Comparison of ENCODE assay signal across 20 cellular contexts in the genomic region with DNA sequence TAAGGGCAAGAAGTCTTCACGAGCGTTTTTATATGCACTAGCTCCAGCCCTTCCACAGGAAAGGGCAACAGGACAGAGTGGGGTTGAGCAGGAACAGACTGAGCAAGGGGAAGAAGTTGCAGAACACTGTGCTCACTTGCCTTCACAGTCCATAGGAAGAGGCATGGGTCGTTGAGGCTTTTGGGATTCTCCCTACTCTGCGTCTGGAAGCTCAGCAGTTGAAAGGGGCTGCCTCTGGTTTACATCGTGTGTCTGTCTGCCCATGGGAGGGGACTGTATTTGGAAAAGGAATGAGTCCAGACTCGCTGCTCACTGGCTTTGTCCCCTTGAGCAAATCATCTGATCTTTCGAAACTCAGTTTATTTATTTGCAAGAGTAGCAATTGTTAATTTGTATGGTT. TPM values are rescaled to one million over a fixed set of nuclear protein-coding genes. Genes with fewer than 3 reads are reported as not detected.
DNase-seq lines count a peak whose midpoint lies in the region; ATAC-seq, FAIRE-seq and TF ChIP-seq lines count a peak whose summit lies in the region.
"Had no signal": no experiment of that assay in that cellular context is flagged by ENCODE, and none has a peak within 500 bp of the region (broad histone marks: within the 10 kb centered on the region; RNA-seq: fewer than 3 reads in every experiment).

No MANE protein-coding gene starts in this region.

- ATAC-seq in HepG2 (peak; percentile 14), right lobe of liver (no peak), natural killer cell (no peak), GM21526 (IDR thresholded peaks at IDR 0.05; ENCODE audit: low FRiP score, unreplicated experiment) (no peak), body of pancreas (no peak)
- ATAC-seq: activated T-helper 17 cell treated with anti-CD3 and anti-CD28 coated beads, Interleukin-2, amount 50 U/mL, for 72 hours had no signal

- H3K36me3 ChIP-seq in HepG2 (replicated peaks in 1 of 2; ENCODE audit: control insufficient read depth in 1 of 2, insufficient read depth in 2 of 2, low read length in 2 of 2) (no peaks in the 10 kb centered on the region), right lobe of liver (no peaks in the 10 kb centered on the region), transverse colon (no peaks in the 10 kb centered on the region), body of pancreas (replicated peaks in 1 of 2; ENCODE audit: insufficient read depth in 1 of 2, low read depth in 2 of 2) (no peaks in the 10 kb centered on the region), OCI-LY7 (ENCODE audit: insufficient read depth, low read length) (no peaks in the 10 kb centered on the region)
- H3K36me3 ChIP-seq: ascending aorta had no signal

- peak overlapping the region; percentile 2 to 97 (median 54) for H3K4me3 Mint-ChIP-seq in brain
- H3K4me3 Mint-ChIP-seq in natural killer cell = peak overlapping the region; percentile 11
- H3K4me3 Mint-ChIP-seq: activated T-helper 17 cell treated with anti-CD3 and anti-CD28 coated beads, Interleukin-2, amount 50 U/mL, for 72 hours had no signal

- H3K9me3 Mint-ChIP-seq in brain (peaks cover 0 to 2% (median 0%) of the 10 kb centered on the region in 5 experiments), natural killer cell (no peaks in the 10 kb centered on the region)
- H3K9me3 Mint-ChIP-seq: activated naive CD4-positive, alpha-beta T cell treated with anti-CD3 and anti-CD28 coated beads, Interleukin-2, amount 50 U/mL, for 72 hours; activated T-helper 17 cell treated with anti-CD3 and anti-CD28 coated beads, Interleukin-2, amount 50 U/mL, for 72 hours; memory B cell; naive B cell had no signal

- POLR2A ChIA-PET in HepG2 (lab: Yijun Ruan, JAX) = no interaction called here
- POLR2A ChIA-PET in OCI-LY7 (lab: Charles Lee) = interaction anchor here (1.2 to 1.7 kb wide), 4 partner anchors 21 to 388 kb away, joined by 3 to 8 read pairs (median 4); no protein-coding TSS in a partner anchor

- peak overlapping the region; percentile 74; the same call in 1 of the 2 replicates for H3K4me2 ChIP-seq in HepG2 (ENCODE audit: low read depth, low read length)
- no peak overlapping the region for H3K4me2 ChIP-seq in OCI-LY7 (ENCODE audit: low read length)

- TF ChIP-seq CTCF in HepG2 (CRISPR knock-in tag; IDR thresholded peaks at IDR 0.05) (no peak), right lobe of liver (IDR thresholded peaks at IDR 0.05) (no peak), brain (conservative IDR thresholded peaks at IDR 0.05) (no peak), natural killer cell (IDR thresholded peaks at IDR 0.05) (no peak), transverse colon (IDR thresholded peaks at IDR 0.05) (no peak), body of pancreas (IDR thresholded peaks at IDR 0.05) (no peak), OCI-LY7 (conservative IDR thresholded peaks at IDR 0.05; ENCODE audit: low read length) (no peak)

- H3K36me3 Mint-ChIP-seq in brain (no peaks in the 10 kb centered on the region), natural killer cell (no peaks in the 10 kb centered on the region)
- H3K36me3 Mint-ChIP-seq: memory B cell, naive B cell had no signal

- H4K20me1 ChIP-seq in HepG2 (ENCODE audit: insufficient read depth, low read length) = no peaks in the 10 kb centered on the region
- H4K20me1 ChIP-seq in OCI-LY7 (ENCODE audit: insufficient read depth, low read length) = no peaks in the 10 kb centered on the region

- H3K4me1 ChIP-seq in HepG2 (ENCODE audit: insufficient read depth, low read length) (peaks cover 5% of the 10 kb centered on the region; the same call in 1 of the 2 replicates), right lobe of liver (no peaks in the 10 kb centered on the region), transverse colon (peaks cover 0 to 16% (median 9%) of the 10 kb centered on the region in 4 donors), body of pancreas (peaks cover 11% of the 10 kb centered on the region), OCI-LY7 (ENCODE audit: insufficient read depth, low read length, poor library complexity, severe bottlenecking) (peaks cover 13% of the 10 kb centered on the region)
- H3K4me1 ChIP-seq: ascending aorta, foreskin keratinocyte had no signal

- 0% methylated on average over 6 of the region's 7 CpGs for WGBS in HepG2 (ENCODE audit: low lambda C conversion rate)
- 48% methylated on average over 7 of the region's 7 CpGs for WGBS in right lobe of liver (ENCODE audit: insufficient coverage, low coverage, low lambda C conversion rate, missing lambda C conversion rate)
- WGBS in transverse colon (ENCODE audit: low coverage in 1 of 2), 2 donors = 89 to 92% methylated on average over 4 to 7 of the region's 7 CpGs
- 84 to 91% methylated on average over 7 of the region's 7 CpGs for WGBS in body of pancreas, 2 donors

- no peak for TF ChIP-seq RAD21 in HepG2 (CRISPR knock-in tag; IDR thresholded peaks at IDR 0.05)

- H3K9me3 ChIP-seq in HepG2 (ENCODE audit: low read length) (no peaks in the 10 kb centered on the region), right lobe of liver (no peaks in the 10 kb centered on the region), transverse colon (no peaks in the 10 kb centered on the region), body of pancreas (no peaks in the 10 kb centered on the region), OCI-LY7 (ENCODE audit: low read length) (no peaks in the 10 kb centered on the region)
- H3K9me3 ChIP-seq: ascending aorta had no signal

- H3K9ac ChIP-seq in HepG2 (ENCODE audit: insufficient read depth, low read depth, low read length) = no peak overlapping the region

- peaks cover 0 to 2% of the 10 kb centered on the region in 2 experiments; a peak in 1 of 5 replicates for H3K27me3 ChIP-seq in HepG2 (ENCODE audit: control insufficient read depth in 1 of 2, insufficient read depth in 2 of 2, low read length in 2 of 2)
- no peaks in the 10 kb centered on the region for H3K27me3 ChIP-seq in right lobe of liver
- H3K27me3 ChIP-seq in transverse colon = peaks cover 16% of the 10 kb centered on the region
- H3K27me3 ChIP-seq in body of pancreas = no peaks in the 10 kb centered on the region
- H3K27me3 ChIP-seq: ascending aorta, foreskin keratinocyte had no signal

- CTCF ChIA-PET in HepG2 (lab: Yijun Ruan, JAX; ENCODE audit: low intra/inter-chr PET ratio, low total read pairs) = no interaction called here
- CTCF ChIA-PET in OCI-LY7 (lab: Charles Lee; ENCODE audit: unreplicated experiment) = interaction anchor here (2.7 kb wide), 1 partner anchor 483 kb away, joined by 7 read pairs; no protein-coding TSS in a partner anchor

- TF ChIP-seq POLR2A in HepG2 (IDR thresholded peaks at IDR 0.05; ENCODE audit: insufficient read depth in 1 of 2, low read depth in 2 of 2, low read length in 2 of 2) (no peak), right lobe of liver (IDR thresholded peaks at IDR 0.05) (no peak), transverse colon (IDR thresholded peaks at IDR 0.05) (no peak), body of pancreas (IDR thresholded peaks at IDR 0.05) (no peak)

- H3K4me1 Mint-ChIP-seq in brain = peaks cover 50% of the 10 kb centered on the region
- peaks cover 28 to 47% of the 10 kb centered on the region in 2 donors for H3K4me1 Mint-ChIP-seq in natural killer cell
- H3K4me1 Mint-ChIP-seq: activated T-helper 17 cell treated with anti-CD3 and anti-CD28 coated beads, Interleukin-2, amount 50 U/mL, for 72 hours had no signal

- no peak overlapping the region for H3K4me3 ChIP-seq in HepG2 (replicated peaks in 1 of 3; ENCODE audit: insufficient read depth in 1 of 3, low read depth in 2 of 3, low read length in 3 of 3)
- H3K4me3 ChIP-seq in right lobe of liver = no peak overlapping the region
- H3K4me3 ChIP-seq in transverse colon = no peak overlapping the region
- H3K4me3 ChIP-seq in body of pancreas = no peak overlapping the region
- H3K4me3 ChIP-seq in OCI-LY7 (ENCODE audit: low read depth, low read length, poor library complexity, severe bottlenecking) = no peak overlapping the region

- no peak for DNase-seq in HepG2 (ENCODE audit: low spot score)
- DNase-seq in right lobe of liver = no peak
- no peak for DNase-seq in natural killer cell
- no peak for DNase-seq in transverse colon
- DNase-seq in body of pancreas = no peak
- DNase-seq in OCI-LY7 (ENCODE audit: low spot score) = no peak
- DNase-seq: AML-193, DND-41, foreskin keratinocyte, naive B cell, NCI-H2171, NCI-H524 treated with DMSO at 0.1 percent for 48 hours had no signal

- in situ Hi-C loops in HepG2 (cut with HindIII; ENCODE audit: extremely low pct_ligation_motif_present, low pct_unique_long_range_greater_than_20kb) = no loop called here
- in situ Hi-C loops in transverse colon (cut with MboI; ENCODE audit: low pct_ligation_motif_present in 1 of 4, low pct_unique_long_range_greater_than_20kb in 1 of 4, low sequenced_read_pairs in 3 of 4) = loop anchor here in 1 of 4 donors (10.0 kb wide), 1 partner anchor 60 kb away; no protein-coding TSS in a partner anchor

- no peak for FAIRE-seq in HepG2 (lab: Jason Lieb, UNC)

- H3K27me3 Mint-ChIP-seq in brain (peaks cover 19% of the 10 kb centered on the region), natural killer cell (ENCODE audit: low read depth in 2 of 2) (peaks cover under 1 to 6% of the 10 kb centered on the region in 2 donors)

- H3K9me2 ChIP-seq in OCI-LY7 (ENCODE audit: insufficient read depth, low read length) = no peaks in the 10 kb centered on the region

- H3K27ac ChIP-seq in HepG2 (ENCODE audit: extremely low read length, insufficient read depth, low read length) = no peak overlapping the region
- no peak overlapping the region for H3K27ac ChIP-seq in right lobe of liver
- H3K27ac ChIP-seq in transverse colon = no peak overlapping the region
- H3K27ac ChIP-seq in body of pancreas = peak overlapping the region in 2 of 4 donors; percentile 80 to 85
- no peak overlapping the region for H3K27ac ChIP-seq in OCI-LY7 (ENCODE audit: low read depth, low read length, poor library complexity, severe bottlenecking)
- H3K27ac ChIP-seq: 22Rv1, foreskin keratinocyte had no signal

- intact Hi-C loops in HepG2 (cut with micrococcal nuclease; ENCODE audit: unreplicated experiment) (no loop called here), right lobe of liver (cut with DNase I) (no loop called here), natural killer cell (cut with micrococcal nuclease) (no loop called here), transverse colon (cut with DNase I; ENCODE audit: low total_unique reads) (no loop called here), body of pancreas (cut with DNase I) (no loop called here), OCI-LY7 (cut with micrococcal nuclease; ENCODE audit: unreplicated experiment) (loop anchor here (2.0 kb wide), 1 partner anchor 482 kb away; no protein-coding TSS in a partner anchor)

- H3K27ac Mint-ChIP-seq in brain (no peak overlapping the region), natural killer cell (peak overlapping the region; percentile 77 to 86)
- H3K27ac Mint-ChIP-seq: activated naive CD4-positive, alpha-beta T cell treated with anti-CD3 and anti-CD28 coated beads, Interleukin-2, amount 50 U/mL, for 72 hours; activated T-helper 17 cell treated with anti-CD3 and anti-CD28 coated beads, Interleukin-2, amount 50 U/mL, for 72 hours; memory B cell; naive B cell had no signal

- no peaks in the 10 kb centered on the region for H3K79me2 ChIP-seq in HepG2 (ENCODE audit: insufficient read depth, low read length)
- no peaks in the 10 kb centered on the region for H3K79me2 ChIP-seq in OCI-LY7 (ENCODE audit: insufficient read depth, low read depth, low read length)

- TF ChIP-seq EP300 in HepG2 (IDR thresholded peaks at IDR 0.05; ENCODE audit: low read depth in 2 of 2, low read length in 2 of 2) (no peak), HepG2 (CRISPR knock-in tag; IDR thresholded peaks at IDR 0.05; ENCODE audit: borderline replicate concordance) (no peak), transverse colon (IDR thresholded peaks at IDR 0.05; ENCODE audit: low read depth) (no peak)

- peak overlapping the region; percentile 56 for H2AFZ ChIP-seq in HepG2 (ENCODE audit: low read length)
- H2AFZ ChIP-seq in OCI-LY7 (ENCODE audit: low read length) = no peak overlapping the region

- no TSS peak for BruUV-seq in HepG2 (replicated peaks; lab: Mats Ljungman, UMichigan)
- no TSS peak for BruUV-seq in OCI-LY7 (replicated peaks; lab: Mats Ljungman, UMichigan)

RNA-seq across cellular contexts. Expression of a gene that starts 1.1 kb away (rescaled TPM):
- total RNA-seq in HepG2 (2016; rRNA removed; fragmentation: Illumina TruSeq; extraction: Trizol) = 0.22 and 0.29 TPM in 2 replicates
- 0.10 and 0.26 TPM in 2 replicates for total RNA-seq in HepG2 (2016; cell fraction: cytosol; rRNA removed; fragmentation: Illumina TruSeq; extraction: Trizol; ENCODE audit: low read depth)
- 0.25 and 0.26 TPM in 2 replicates for total RNA-seq in HepG2 (2016; cell fraction: insoluble cytoplasmic fraction; rRNA removed; fragmentation: Illumina TruSeq; extraction: Trizol)
- 0.19 and 0.31 TPM in 2 replicates for total RNA-seq in HepG2 (2016; cell fraction: membrane; rRNA removed; fragmentation: Illumina TruSeq; extraction: Trizol)
- total RNA-seq in HepG2 (2016; cell fraction: nucleus; rRNA removed; fragmentation: Illumina TruSeq; extraction: Trizol) = 0.31 and 0.34 TPM in 2 replicates
- polyA plus RNA-seq in HepG2 (2011; rRNA removed) = 0.03 and 0.09 TPM in 2 replicates
- polyA plus RNA-seq in HepG2 (2011; cell fraction: cytosol; rRNA removed) = 0.04 and 0.07 TPM in 2 replicates
- polyA plus RNA-seq in HepG2 (2011; cell fraction: nucleus; rRNA removed) = 0.05 TPM in 2 replicates
- polyA plus RNA-seq in HepG2 (2012) = not detected in 2 replicates
- polyA plus RNA-seq in HepG2 (2016; cell fraction: cytosol; fragmentation: Illumina TruSeq; extraction: Trizol; ENCODE audit: low read depth) = 0.05 and 0.08 TPM in 2 replicates
- 0.19 and 0.33 TPM in 2 replicates for polyA plus RNA-seq in HepG2 (2016; cell fraction: insoluble cytoplasmic fraction; fragmentation: Illumina TruSeq; extraction: Trizol; ENCODE audit: low read depth)
- polyA plus RNA-seq in HepG2 (2016; cell fraction: membrane; fragmentation: Illumina TruSeq; extraction: Trizol; ENCODE audit: low read depth) = 0.07 and 0.25 TPM in 2 replicates
- polyA plus RNA-seq in HepG2 (2016; cell fraction: nucleus; fragmentation: Illumina TruSeq; extraction: Trizol; ENCODE audit: insufficient read depth, low read depth) = 0.23 and 0.39 TPM in 2 replicates
- 0.04 TPM in 1 of 2 replicates, not detected in the other for polyA minus RNA-seq in HepG2 (2011; rRNA and poly(A)+ RNA removed; ENCODE audit: low replicate concordance)
- polyA minus RNA-seq in HepG2 (2011; cell fraction: cytosol; rRNA and poly(A)+ RNA removed) = not detected in 2 replicates
- 0.12 and 0.39 TPM in 2 replicates for polyA minus RNA-seq in HepG2 (2011; cell fraction: nucleus; rRNA and poly(A)+ RNA removed)
- total RNA-seq in right lobe of liver = 1 to 10 TPM in 5 of 6 experiments, under 1 TPM in 1; 0.84 to 1.6 (median 1.1) TPM
- 0.75 TPM for polyA plus RNA-seq in brain (ENCODE audit: insufficient read depth, low read depth, low replicate concordance)
- total RNA-seq in natural killer cell = 10 to 100 TPM; 23.2 to 41.2 (median 33.1) TPM
- 1 to 10 TPM in 3 of 4 donors, not detected in 1; 2.3 to 6.0 (median 3.8) TPM for total RNA-seq in transverse colon
- 10 to 100 TPM; 26.7 to 43.1 TPM for total RNA-seq in body of pancreas
- total RNA-seq in OCI-LY7 (2014; rRNA removed; shearing (Covaris generic)) = 0.98 and 1.0 TPM in 2 replicates
- total RNA-seq in OCI-LY7 (2022) = 6.0 and 8.8 TPM in 2 replicates
- total RNA-seq: activated naive CD4-positive, alpha-beta T cell treated with anti-CD3 and anti-CD28 coated beads, Interleukin-2, amount 50 U/mL, for 72 hours; activated T-helper 17 cell treated with anti-CD3 and anti-CD28 coated beads, Interleukin-2, amount 50 U/mL, for 72 hours; T-helper 2 cell treated with Interferon-gamma antibody and Interleukin-4, amounts not matched to agents 100 ng/mL and 5 ng/mL, for 36 hours had no signal

Comparison
In these comparisons a context has a peak if more than half of its experiments do, and no peak if none do; other contexts are left out.
1. H3K27ac Mint-ChIP-seq: peak in natural killer cell (2 of 2); none in brain (0 of 5).